Comparison of ENCODE assay signal across 8 cellular contexts in genomic region chr15:75620776-75621536, GRCh38. TPM values are rescaled to one million over a fixed set of nuclear protein-coding genes. Genes with fewer than 3 reads are reported as not detected.
A peak's percentile ranks its signal among the peaks of the same experiment; 100 is the strongest.
DNase-seq lines count a peak whose midpoint lies in the region; ATAC-seq and TF ChIP-seq lines count a peak whose summit lies in the region.

No MANE protein-coding gene starts in this region.

- peaks cover 21% of the 10 kb centered on the region for H3K4me1 ChIP-seq in upper lobe of right lung

- H3K4me1 Mint-ChIP-seq in activated naive CD4-positive, alpha-beta T cell treated with anti-CD3 and anti-CD28 coated beads for 36 hours (ENCODE audit: low read depth), result peaks cover 46% of the 10 kb centered on the region

- CTCF ChIA-PET in activated naive CD4-positive, alpha-beta T cell treated with anti-CD3 and anti-CD28 coated beads for 36 hours (lab: Charles Lee), result interaction anchor here (0.6 to 1.7 kb wide), 8 partner anchors 19 to 437 kb away, joined by 3 to 8 read pairs (median 3); partner anchors contain the start of gene IMP3

- in situ Hi-C loops in astrocyte of the spinal cord (cut with HindIII; ENCODE audit: low sequenced_read_pairs), result no loop called here

- H3K4me3 ChIP-seq in astrocyte of the spinal cord (ENCODE audit: low read depth, low read length) (no peak overlapping the region), lower leg skin (ENCODE audit: low read depth, poor library complexity, severe bottlenecking) (no peak overlapping the region), upper lobe of right lung (peak overlapping the region; percentile 12)

- no peak for TF ChIP-seq POLR2A in lower leg skin (IDR thresholded peaks at IDR 0.05)

- ATAC-seq in upper lobe of right lung, result peak; percentile 54

- TF ChIP-seq CTCF in astrocyte of the spinal cord (IDR thresholded peaks at IDR 0.05; ENCODE audit: low read depth, low read length), result peak; percentile 17
- TF ChIP-seq CTCF in lower leg skin (IDR thresholded peaks at IDR 0.05), result peak in 1 of 3 donors; percentile 45
- peak; percentile 31 for TF ChIP-seq CTCF in upper lobe of right lung (IDR thresholded peaks at IDR 0.05)

- peak overlapping the region; percentile 41 for H3K4me3 Mint-ChIP-seq in activated naive CD4-positive, alpha-beta T cell treated with anti-CD3 and anti-CD28 coated beads for 36 hours

- no peaks in the 10 kb centered on the region for H3K27me3 Mint-ChIP-seq in activated naive CD4-positive, alpha-beta T cell treated with anti-CD3 and anti-CD28 coated beads for 36 hours (ENCODE audit: low read depth)

- peak overlapping the region; percentile 72 for H3K27ac ChIP-seq in upper lobe of right lung

- H3K36me3 Mint-ChIP-seq in activated naive CD4-positive, alpha-beta T cell treated with anti-CD3 and anti-CD28 coated beads for 36 hours (ENCODE audit: low read depth), result peaks cover 17% of the 10 kb centered on the region

- H3K36me3 ChIP-seq in upper lobe of right lung, result peaks cover 43% of the 10 kb centered on the region

- H3K27me3 ChIP-seq in upper lobe of right lung, result no peaks in the 10 kb centered on the region

- 16 to 31% methylated on average over 9 of the region's 9 CpGs for WGBS in lower leg skin, 2 donors

- intact Hi-C loops in activated naive CD4-positive, alpha-beta T cell treated with anti-CD3 and anti-CD28 coated beads for 36 hours (cut with micrococcal nuclease), result loop anchor here (10.0 kb wide), 1 partner anchor 836 kb away; the partner anchor contains the start of gene CSK
- intact Hi-C loops in lower leg skin (cut with DNase I; ENCODE audit: low total_unique reads) (no loop called here), upper lobe of right lung (cut with DNase I) (no loop called here)

- peak overlapping the region; percentile 92 for H3K27ac Mint-ChIP-seq in activated naive CD4-positive, alpha-beta T cell treated with anti-CD3 and anti-CD28 coated beads for 36 hours

- H3K9me3 ChIP-seq in upper lobe of right lung, result no peaks in the 10 kb centered on the region

- H3K9me3 Mint-ChIP-seq in activated naive CD4-positive, alpha-beta T cell treated with anti-CD3 and anti-CD28 coated beads for 36 hours, result no peaks in the 10 kb centered on the region

- peak; percentile 34 for DNase-seq in activated naive CD4-positive, alpha-beta T cell treated with anti-CD3 and anti-CD28 coated beads for 36 hours
- no peak for DNase-seq in activated naive CD4-positive, alpha-beta T cell (lab: John Stamatoyannopoulos, UW)
- DNase-seq in astrocyte of the spinal cord (ENCODE audit: low read depth, low spot score) (peak; percentile 85), lower leg skin (ENCODE audit: low spot score in 2 of 2) (peak; percentile 81 to 96), upper lobe of right lung (peak; percentile 76), HuH-7 (ENCODE audit: low spot score) (no peak)
- DNase-seq in activated CD8-positive, alpha-beta memory T cell treated with anti-CD3 and anti-CD28 coated beads, Interleukin-2, amount 50 U/mL, for 48 hours, result no peak
- no peak for DNase-seq in stimulated activated CD4-positive, alpha-beta T cell treated with anti-CD3 and anti-CD28 coated beads, Interleukin-12 subunit alpha, Interleukin-12 subunit beta, amount 100 ng/mL, for 4 hours

RNA-seq across cellular contexts. Expression of gene SNUPN, which starts 4.6 kb away (rescaled TPM):
- total RNA-seq in activated naive CD4-positive, alpha-beta T cell treated with anti-CD3 and anti-CD28 coated beads for 36 hours, result 10 to 100 TPM; 28.5 to 33.1 TPM
- total RNA-seq in lower leg skin (10 to 100 TPM; 16.5 to 19.7 (median 18.1) TPM), upper lobe of right lung (23.5 TPM)

RNA-seq across cellular contexts. Expression of gene IMP3, which starts 19.1 kb away (rescaled TPM):
- 10 to 100 TPM; 46.1 to 46.8 TPM for total RNA-seq in activated naive CD4-positive, alpha-beta T cell treated with anti-CD3 and anti-CD28 coated beads for 36 hours
- total RNA-seq in lower leg skin (100 to 1,000 TPM; 161 to 204 (median 185) TPM), upper lobe of right lung (54.9 TPM)

RNA-seq across cellular contexts. Expression of gene SNX33, which starts 26.8 kb away (rescaled TPM):
- 1 to 10 TPM; 1.1 TPM for total RNA-seq in activated naive CD4-positive, alpha-beta T cell treated with anti-CD3 and anti-CD28 coated beads for 36 hours
- total RNA-seq in lower leg skin, result 10 to 100 TPM; 24.8 to 40.5 (median 35.5) TPM
- 31.0 TPM for total RNA-seq in upper lobe of right lung

RNA-seq across cellular contexts. Expression of gene PTPN9, which starts 41.8 kb away (rescaled TPM):
- total RNA-seq in activated naive CD4-positive, alpha-beta T cell treated with anti-CD3 and anti-CD28 coated beads for 36 hours, result 10 to 100 TPM in 1 of 2 experiments, 1 to 10 TPM in 1; 9.5 to 10.1 TPM
- 10 to 100 TPM in 3 of 4 donors, 1 to 10 TPM in 1; 7.3 to 15.5 (median 10.8) TPM for total RNA-seq in lower leg skin
- 26.0 TPM for total RNA-seq in upper lobe of right lung

Comparison
In these comparisons a context has a peak if more than half of its experiments do, and no peak if none do; other contexts are left out.
1. DNase-seq: peak in activated naive CD4-positive, alpha-beta T cell treated with anti-CD3 and anti-CD28 coated beads for 36 hours (single experiment), astrocyte of the spinal cord (single experiment), lower leg skin (2 of 2) and upper lobe of right lung (single experiment); none in activated naive CD4-positive, alpha-beta T cell (0 of 4), activated CD8-positive, alpha-beta memory T cell treated with anti-CD3 and anti-CD28 coated beads, Interleukin-2, amount 50 U/mL, for 48 hours (single experiment), stimulated activated CD4-positive, alpha-beta T cell treated with anti-CD3 and anti-CD28 coated beads, Interleukin-12 subunit alpha, Interleukin-12 subunit beta, amount 100 ng/mL, for 4 hours (single experiment) and HuH-7 (single experiment).
2. RNA of gene SNX33, which starts 26.8 kb away (total RNA-seq): 24.8 to 40.5 TPM in lower leg skin and 31.0 TPM in upper lobe of right lung (single experiment); 1.1 TPM in activated naive CD4-positive, alpha-beta T cell treated with anti-CD3 and anti-CD28 coated beads for 36 hours; every median in the first group is over 10 times any median in the second.